In genomic region chr11:19769820-19770219, GRCh38 we compare ENCODE assay signal across 15 cellular contexts. TPM values are rescaled to one million over a fixed set of nuclear protein-coding genes. Genes with fewer than 3 reads are reported as not detected.
A peak's percentile ranks its signal among the peaks of the same experiment; 100 is the strongest.
DNase-seq lines count a peak whose midpoint lies in the region; ATAC-seq and TF ChIP-seq lines count a peak whose summit lies in the region.
"Had no signal": no experiment of that assay in that cellular context is flagged by ENCODE, and none has a peak within 500 bp of the region (broad histone marks: within the 10 kb centered on the region; RNA-seq: fewer than 3 reads in every experiment).

No MANE protein-coding gene starts in this region.

- DNase-seq in AG09319 (ENCODE audit: extremely low read depth, low read depth) (peak; percentile 43), SW480 (ENCODE audit: low spot score) (peak; percentile 84), hepatocyte (ENCODE audit: low spot score) (no peak), iPS-NIHi7 (ENCODE audit: extremely low spot score) (no peak), 8988T (no peak)
- no peak for DNase-seq in effector memory CD4-positive, alpha-beta T cell
- DNase-seq: activated T-cell treated with anti-CD3 and anti-CD28 coated beads, Interleukin-2, amount 50 U/mL, for 1 hour; left colon; NCI-H1930; Peyer's patch; stimulated activated CD4-positive, alpha-beta T cell treated with anti-CD3 and anti-CD28 coated beads, Interleukin-4, amount 100 ng/mL, for 1 hour had no signal

- CTCF ChIA-PET in HEK293 (lab: Yijun Ruan, JAX): no interaction called here

- peaks cover 7% of the 10 kb centered on the region; the same call in 1 of the 2 replicates for H3K4me1 ChIP-seq in HEK293 (ENCODE audit: control insufficient read depth, insufficient read depth, low read length)
- peaks cover 11% of the 10 kb centered on the region for H3K4me1 ChIP-seq in hepatocyte (ENCODE audit: insufficient read depth)
- no peaks in the 10 kb centered on the region for H3K4me1 ChIP-seq in effector memory CD4-positive, alpha-beta T cell (ENCODE audit: control insufficient read depth, insufficient read depth, low read length, poor library complexity, severe bottlenecking)

- TF ChIP-seq CTCF in AG09319 (IDR thresholded peaks at IDR 0.05; ENCODE audit: low read depth, low read length) (no peak), HEK293 (tag by site-specific recombination; IDR thresholded peaks at IDR 0.05) (no peak), hepatocyte (IDR thresholded peaks at IDR 0.05; ENCODE audit: poor library complexity) (no peak)

- POLR2A ChIA-PET in HEK293 (lab: Yijun Ruan, JAX): no interaction called here

- no peaks in the 10 kb centered on the region for H3K79me2 ChIP-seq in hepatocyte

- ATAC-seq in esophagus mucosa: no peak
- ATAC-seq: HepG2, left colon had no signal

- H3K4me3 ChIP-seq in HEK293 (ENCODE audit: low read depth, low read length): no peak overlapping the region
- no peak overlapping the region for H3K4me3 ChIP-seq in hepatocyte
- no peak overlapping the region for H3K4me3 ChIP-seq in effector memory CD4-positive, alpha-beta T cell (ENCODE audit: insufficient read depth, low read depth, low read length, poor library complexity, severe bottlenecking)
- H3K4me3 ChIP-seq: Peyer's patch had no signal

- H3K27ac ChIP-seq in HEK293 (ENCODE audit: extremely low read depth, low read depth, low read length) (no peak overlapping the region), hepatocyte (peak overlapping the region; percentile 31)
- no peak overlapping the region for H3K27ac ChIP-seq in effector memory CD4-positive, alpha-beta T cell (ENCODE audit: insufficient read depth, low read length, poor library complexity, severe bottlenecking)
- H3K27ac ChIP-seq: C4-2B, Peyer's patch had no signal

- 52% methylated on average over 1 of the region's 1 CpG for WGBS in hepatocyte (ENCODE audit: low lambda C conversion rate, missing lambda C conversion rate)

- no peaks in the 10 kb centered on the region for H3K9me2 ChIP-seq in hepatocyte (replicated peaks; ENCODE audit: insufficient read depth)

- H2AFZ ChIP-seq in hepatocyte: no peak overlapping the region

- H3K27me3 ChIP-seq in hepatocyte: no peaks in the 10 kb centered on the region
- peaks cover 4% of the 10 kb centered on the region for H3K27me3 ChIP-seq in effector memory CD4-positive, alpha-beta T cell (replicated peaks; ENCODE audit: control insufficient read depth, insufficient read depth, low read length, poor library complexity, severe bottlenecking)
- H3K27me3 ChIP-seq: Peyer's patch had no signal

- H4K20me1 ChIP-seq in hepatocyte (ENCODE audit: insufficient read depth, poor library complexity, severe bottlenecking): no peaks in the 10 kb centered on the region

- no peak overlapping the region for H3K4me2 ChIP-seq in hepatocyte

- H3K9me3 ChIP-seq in HEK293 (ENCODE audit: control insufficient read depth, insufficient read depth, low read depth, low read length): no peaks in the 10 kb centered on the region
- no peaks in the 10 kb centered on the region for H3K9me3 ChIP-seq in hepatocyte (ENCODE audit: low read depth)
- no peaks in the 10 kb centered on the region for H3K9me3 ChIP-seq in effector memory CD4-positive, alpha-beta T cell (ENCODE audit: control insufficient read depth, low read length)
- H3K9me3 ChIP-seq: Peyer's patch had no signal

- H3K36me3 ChIP-seq in HEK293 (ENCODE audit: control insufficient read depth in 2 of 2, insufficient read depth in 1 of 2, low read length in 2 of 2): no peaks in the 10 kb centered on the region
- no peaks in the 10 kb centered on the region for H3K36me3 ChIP-seq in hepatocyte (replicated peaks; ENCODE audit: insufficient read depth, low read depth)
- no peaks in the 10 kb centered on the region for H3K36me3 ChIP-seq in effector memory CD4-positive, alpha-beta T cell (ENCODE audit: control insufficient read depth, insufficient read depth, low read length)
- H3K36me3 ChIP-seq: Peyer's patch had no signal

TF ChIP-seq in HEK293, 187 proteins besides CTCF, POLR2A, EP300 and RAD21:
- TF ChIP-seq FEZF1 (tag by site-specific recombination; IDR thresholded peaks at IDR 0.05) (0 out of 2 replicates have a peak, but pooled peaks have one; percentile 20), KLF7 (tag by site-specific recombination; IDR thresholded peaks at IDR 0.05; ENCODE audit: borderline replicate concordance) (no peak), GLI4 (tag by site-specific recombination; IDR thresholded peaks at IDR 0.05) (no peak), ZNF626 (tag by site-specific recombination; IDR thresholded peaks at IDR 0.05) (no peak), EGR2 (tag by site-specific recombination; IDR thresholded peaks at IDR 0.05; ENCODE audit: low read depth) (peak; percentile 69), ZFHX2 (tag by site-specific recombination; conservative IDR thresholded peaks at IDR 0.05) (peak; percentile 66)
- TF ChIP-seq, protein P1, sequence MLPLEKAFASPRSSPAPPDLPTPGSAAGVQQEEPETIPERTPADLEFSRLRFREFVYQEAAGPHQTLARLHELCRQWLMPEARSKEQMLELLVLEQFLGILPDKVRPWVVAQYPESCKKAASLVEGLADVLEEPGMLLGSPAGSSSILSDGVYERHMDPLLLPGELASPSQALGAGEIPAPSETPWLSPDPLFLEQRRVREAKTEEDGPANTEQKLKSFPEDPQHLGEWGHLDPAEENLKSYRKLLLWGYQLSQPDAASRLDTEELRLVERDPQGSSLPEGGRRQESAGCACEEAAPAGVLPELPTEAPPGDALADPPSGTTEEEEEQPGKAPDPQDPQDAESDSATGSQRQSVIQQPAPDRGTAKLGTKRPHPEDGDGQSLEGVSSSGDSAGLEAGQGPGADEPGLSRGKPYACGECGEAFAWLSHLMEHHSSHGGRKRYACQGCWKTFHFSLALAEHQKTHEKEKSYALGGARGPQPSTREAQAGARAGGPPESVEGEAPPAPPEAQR (tag by site-specific recombination; IDR thresholded peaks at IDR 0.05): no peak

RNA-seq across cellular contexts. Expression of gene NAV2, which starts 57.2 kb away (rescaled TPM):
- total RNA-seq in hepatocyte (18.1 and 30.8 TPM in 2 replicates), esophagus mucosa (17.0 TPM)
- polyA plus RNA-seq in hepatocyte: 23.7 and 38.1 TPM in 2 replicates

Comparison
In these comparisons a context has a peak if more than half of its experiments do, and no peak if none do; other contexts are left out.
1. DNase-seq: peak in AG09319 (single experiment) and SW480 (single experiment); none in hepatocyte (single experiment), iPS-NIHi7 (single experiment), effector memory CD4-positive, alpha-beta T cell (0 of 3) and 8988T (single experiment).